ENCODE assay signal across 2 cellular contexts in the genomic region with DNA sequence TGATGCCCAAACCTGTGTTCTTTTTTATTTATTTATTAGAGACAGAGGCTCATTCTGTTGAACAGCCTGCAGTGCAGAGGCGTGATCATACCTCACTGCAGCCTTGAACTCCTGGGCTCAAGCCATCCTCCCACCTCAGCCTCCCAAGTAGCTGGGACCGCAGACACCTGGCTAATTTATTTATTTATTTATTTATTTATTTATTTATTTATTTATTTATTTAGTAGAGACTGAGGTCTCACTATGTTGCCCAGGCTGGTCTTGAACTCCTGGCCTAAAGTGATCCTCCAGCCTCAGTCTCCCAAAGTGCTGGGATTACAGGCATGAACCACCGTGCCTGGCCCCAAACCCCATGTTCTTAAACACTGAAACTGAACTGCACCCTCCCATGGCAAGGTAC. TPM values are rescaled to one million over a fixed set of nuclear protein-coding genes. Genes with fewer than 3 reads are reported as not detected.
"Had no signal": no experiment of that assay in that cellular context is flagged by ENCODE, and none has a peak within 500 bp of the region (broad histone marks: within the 10 kb centered on the region; RNA-seq: fewer than 3 reads in every experiment).

No MANE protein-coding gene starts in this region.

RNA-seq across cellular contexts. Expression of a gene that starts 5.7 kb away (rescaled TPM):
- total RNA-seq: GM12878 had no signal

RNA-seq across cellular contexts. Expression of a gene that starts 29.6 kb away (rescaled TPM):
- total RNA-seq: G401, GM12878 had no signal
- polyA plus RNA-seq: GM12878 had no signal
